In genomic region chr5:176447982-176448608, GRCh38 we compare ENCODE assay signal across 8 cellular contexts. TPM values are rescaled to one million over a fixed set of nuclear protein-coding genes. Genes with fewer than 3 reads are reported as not detected.
DNase-seq lines count a peak whose midpoint lies in the region; ATAC-seq and TF ChIP-seq lines count a peak whose summit lies in the region.

A gene with protein sequence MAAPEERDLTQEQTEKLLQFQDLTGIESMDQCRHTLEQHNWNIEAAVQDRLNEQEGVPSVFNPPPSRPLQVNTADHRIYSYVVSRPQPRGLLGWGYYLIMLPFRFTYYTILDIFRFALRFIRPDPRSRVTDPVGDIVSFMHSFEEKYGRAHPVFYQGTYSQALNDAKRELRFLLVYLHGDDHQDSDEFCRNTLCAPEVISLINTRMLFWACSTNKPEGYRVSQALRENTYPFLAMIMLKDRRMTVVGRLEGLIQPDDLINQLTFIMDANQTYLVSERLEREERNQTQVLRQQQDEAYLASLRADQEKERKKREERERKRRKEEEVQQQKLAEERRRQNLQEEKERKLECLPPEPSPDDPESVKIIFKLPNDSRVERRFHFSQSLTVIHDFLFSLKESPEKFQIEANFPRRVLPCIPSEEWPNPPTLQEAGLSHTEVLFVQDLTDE (plus strand): TSS chr5:176448385. CDS start chr5:176448408, 23 bp downstream.

- DNase-seq in GM13977 (ENCODE audit: low spot score), result peak; percentile 99
- DNase-seq in NCI-H146 treated with DMSO at 0.1 percent for 48 hours (lab: John Stamatoyannopoulos, UW; ENCODE audit: unreplicated experiment), result peak; percentile 70
- DNase-seq in amniotic epithelial cell (ENCODE audit: low read depth), result peak; percentile 98
- peak; percentile 95 to 96 for DNase-seq in heart right ventricle
- peak; percentile 93 to 99 (median 95) for DNase-seq in posterior cingulate gyrus
- DNase-seq in upper lobe of left lung, result peak; percentile 96 to 99

- H3K27ac ChIP-seq in heart right ventricle (peak within 1 kb of the TSS; percentile 76 to 98 (median 95)), upper lobe of left lung (peak within 1 kb of the TSS; percentile 93 to 99 (median 98))

- TF ChIP-seq CTCF in GM13977 (IDR thresholded peaks at IDR 0.05; ENCODE audit: extremely low read depth, insufficient read depth, missing control alignments) (peak; percentile 88), heart right ventricle (IDR thresholded peaks at IDR 0.05) (peak; percentile 97 to 100 (median 99)), upper lobe of left lung (IDR thresholded peaks at IDR 0.05) (peak; percentile 98 to 100 (median 98))

- H3K9me3 ChIP-seq in heart right ventricle (no peaks in the 10 kb centered on the region), upper lobe of left lung (no peaks in the 10 kb centered on the region)

- H3K4me1 ChIP-seq in heart right ventricle (peaks cover 7 to 44% (median 33%) of the 10 kb centered on the region in 9 donors), upper lobe of left lung (peaks cover 25 to 34% (median 31%) of the 10 kb centered on the region in 4 donors)

- H3K36me3 ChIP-seq in heart right ventricle, result peaks cover 0 to 17% (median 0%) of the 10 kb centered on the region in 9 donors
- H3K36me3 ChIP-seq in upper lobe of left lung, result peaks cover 0 to 2% (median 0%) of the 10 kb centered on the region in 4 donors

- peak in 3 of 4 donors; percentile 73 to 92 (median 91) for TF ChIP-seq POLR2A in upper lobe of left lung (IDR thresholded peaks at IDR 0.05)

- H3K4me3 ChIP-seq in heart right ventricle (peak within 1 kb of the TSS; percentile 70 to 96 (median 90)), upper lobe of left lung (peak within 1 kb of the TSS; percentile 70 to 95 (median 87))

- in situ Hi-C loops in GM13977 (cut with MboI; ENCODE audit: low pct_unique_long_range_greater_than_20kb, low sequenced_read_pairs, unreplicated experiment), result no loop called here

- TF ChIP-seq EP300 in upper lobe of left lung (IDR thresholded peaks at IDR 0.05), result peak in 1 of 4 donors; percentile 28

- intact Hi-C loops in T-helper 1 cell treated with Interleukin-12 subunit alpha and Interleukin-12 subunit beta and Interleukin-4 antibody, amounts not matched to agents 30 ng/mL and 1 ng/mL, for 36 hours (cut with micrococcal nuclease), result loop anchor here (1.0 to 5.0 kb wide), 11 partner anchors 12 to 199 kb away; partner anchors contain the start of genes CLTB, HIGD2A, KIAA1191 and NOP16
- intact Hi-C loops in heart right ventricle (cut with DNase I) (loop anchor here in 6 of 10 donors (1.0 to 5.0 kb wide), 7 partner anchors 31 to 199 kb away; partner anchors contain the start of genes CLTB (in 4 of the 6), RNF44 (in 3 of the 6), KIAA1191 (in 1 of the 6) and TSPAN17 (in 1 of the 6)), posterior cingulate gyrus (cut with DNase I) (loop anchor here (1.0 to 2.0 kb wide), 3 partner anchors 32 to 89 kb away; partner anchors contain the start of genes CLTB, HIGD2A, NOP16 and RNF44)

- WGBS in heart right ventricle, 2 donors, result 0% methylated on average over 49 of the region's 49 CpGs
- 0 to 2% methylated on average over 7 to 48 of the region's 49 CpGs for whole genome bisulfite sequencing in upper lobe of left lung, 2 donors

- ATAC-seq in HG02884 (IDR thresholded peaks at IDR 0.05; ENCODE audit: unreplicated experiment), result peak; percentile 92
- peak; percentile 98 to 100 (median 99) for ATAC-seq in heart right ventricle
- peak; percentile 98 to 99 for ATAC-seq in upper lobe of left lung (ENCODE audit: low FRiP score in 2 of 2)

- no peaks in the 10 kb centered on the region for H3K27me3 ChIP-seq in heart right ventricle
- no peaks in the 10 kb centered on the region for H3K27me3 ChIP-seq in upper lobe of left lung

RNA-seq across cellular contexts. Expression of the gene that starts here (rescaled TPM):
- total RNA-seq in T-helper 1 cell treated with Interleukin-12 subunit alpha and Interleukin-12 subunit beta and Interleukin-4 antibody, amounts not matched to agents 30 ng/mL and 1 ng/mL, for 36 hours, result 40.9 and 44.4 TPM in 2 replicates
- total RNA-seq in heart right ventricle (10 to 100 TPM; 12.8 to 19.9 (median 14.9) TPM), upper lobe of left lung (10 to 100 TPM; 11.5 to 33.0 (median 30.0) TPM)
- polyA plus RNA-seq in heart right ventricle, result 10 to 100 TPM; 10.1 to 10.4 TPM

Comparison
In these comparisons a context has a peak if more than half of its experiments do, and no peak if none do; other contexts are left out.
1. Peak in every context shown above with its lines: DNase-seq, ATAC-seq, H3K4me3 ChIP-seq and H3K27ac ChIP-seq.